Comparison of ENCODE assay signal across 11 cellular contexts in genomic region chr3:120497318-120497717, GRCh38. TPM values are rescaled to one million over a fixed set of nuclear protein-coding genes. Genes with fewer than 3 reads are reported as not detected.
DNase-seq lines count a peak whose midpoint lies in the region; ATAC-seq, FAIRE-seq and TF ChIP-seq lines count a peak whose summit lies in the region.
"Had no signal": no experiment of that assay in that cellular context is flagged by ENCODE, and none has a peak within 500 bp of the region (broad histone marks: within the 10 kb centered on the region; RNA-seq: fewer than 3 reads in every experiment).

No MANE protein-coding gene starts in this region.

- no peak for TF ChIP-seq CTCF in osteoblast (IDR thresholded peaks at IDR 0.05; ENCODE audit: extremely low read depth, low read depth, low read length)

- peak; percentile 98 for FAIRE-seq in RCC 7860 (lab: Jason Lieb, UNC)
- FAIRE-seq: GM18507, HTR-8/SVneo had no signal

- H3K9me3 ChIP-seq in osteoblast (ENCODE audit: low read depth, low read length) = peaks cover 3% of the 10 kb centered on the region

- DNase-seq in AG08396 (ENCODE audit: low spot score) (peak; percentile 49), RCC 7860 (ENCODE audit: low spot score) (peak; percentile 96), fibroblast of gingiva (ENCODE audit: low read depth) (peak; percentile 83), osteoblast (ENCODE audit: insufficient read length, low spot score, missing footprints) (peak; percentile 55), anterior cingulate cortex (lab: John Stamatoyannopoulos, UW) (no peak), NCI-H345 (lab: John Stamatoyannopoulos, UW) (no peak)
- DNase-seq: activated T-cell treated with anti-CD3 and anti-CD28 coated beads, Interleukin-2, amount 50 U/mL, for 4 hours had no signal

- H3K27ac ChIP-seq in osteoblast (ENCODE audit: low read depth, low read length) = peak overlapping the region; percentile 81

- H3K36me3 ChIP-seq in osteoblast (ENCODE audit: insufficient read depth, low read length) = no peaks in the 10 kb centered on the region

- no peak overlapping the region for H2AFZ ChIP-seq in osteoblast (ENCODE audit: low read length)

- no peaks in the 10 kb centered on the region for H3K79me2 ChIP-seq in osteoblast (ENCODE audit: insufficient read depth, low read length)

- ATAC-seq in HG03108 (IDR thresholded peaks at IDR 0.05; ENCODE audit: unreplicated experiment) = no peak
- no peak for ATAC-seq in HG02623 (IDR thresholded peaks at IDR 0.05; ENCODE audit: unreplicated experiment)
- ATAC-seq: activated T-cell treated with anti-CD3 and anti-CD28 coated beads, Interleukin-2, amount 50 U/mL, for 4 hours had no signal

- peak overlapping the region; percentile 6 for H3K4me3 ChIP-seq in osteoblast (ENCODE audit: insufficient read depth, low read length)

- peaks cover 41% of the 10 kb centered on the region for H3K4me1 ChIP-seq in osteoblast (ENCODE audit: insufficient read depth, low read length)

- H4K20me1 ChIP-seq in osteoblast (ENCODE audit: insufficient read depth, low read length) = no peaks in the 10 kb centered on the region

- H3K27me3 ChIP-seq in osteoblast (ENCODE audit: insufficient read depth, low read length) = no peaks in the 10 kb centered on the region

- peak overlapping the region; percentile 51 for H3K4me2 ChIP-seq in osteoblast (ENCODE audit: insufficient read depth, low read length)

RNA-seq across cellular contexts. Expression of gene FSTL1, which starts 46.5 kb away (rescaled TPM):
- 1,825 and 2,074 TPM in 2 replicates for total RNA-seq in osteoblast

Comparison
In these comparisons a context has a peak if more than half of its experiments do, and no peak if none do; other contexts are left out.
1. DNase-seq: peak in AG08396 (single experiment), RCC 7860 (single experiment), fibroblast of gingiva (single experiment) and osteoblast (single experiment); none in anterior cingulate cortex (0 of 58) and NCI-H345 (single experiment).